ENCODE assay signal across 17 cellular contexts in the genomic region with DNA sequence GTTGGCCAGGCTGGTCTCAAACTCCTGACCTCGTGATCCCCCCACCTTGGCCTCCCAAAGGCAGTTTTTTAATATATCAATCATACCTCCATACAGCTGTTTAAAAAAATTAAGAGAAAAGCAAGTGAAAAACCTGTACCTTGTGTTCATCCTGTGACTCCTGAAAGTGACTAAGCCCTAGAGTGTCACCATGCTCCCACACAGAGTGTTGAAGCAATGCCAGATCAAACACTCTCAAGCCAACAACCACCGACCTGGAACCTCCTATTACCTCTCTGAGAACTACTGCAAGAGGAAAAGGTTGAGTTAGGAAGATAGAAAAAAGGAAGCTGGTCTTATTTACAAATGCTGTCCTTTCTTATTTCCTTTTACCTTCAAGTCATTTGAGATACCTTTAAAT.
A peak's percentile ranks its signal among the peaks of the same experiment; 100 is the strongest.
DNase-seq lines count a peak whose midpoint lies in the region; ATAC-seq and TF ChIP-seq lines count a peak whose summit lies in the region.
"Had no signal": no experiment of that assay in that cellular context is flagged by ENCODE, and none has a peak within 500 bp of the region (broad histone marks: within the 10 kb centered on the region; RNA-seq: fewer than 3 reads in every experiment).

No MANE protein-coding gene starts in this region.

- no peak for TF ChIP-seq EP300 in stomach (IDR thresholded peaks at IDR 0.05)

- H3K4me1 ChIP-seq in stomach: no peaks in the 10 kb centered on the region
- H3K4me1 ChIP-seq: ascending aorta, BLaER1, gastroesophageal sphincter had no signal

- ATAC-seq in HG03565 (IDR thresholded peaks at IDR 0.05; ENCODE audit: unreplicated experiment): no peak
- ATAC-seq in HG02642 (IDR thresholded peaks at IDR 0.05; ENCODE audit: poor library complexity, unreplicated experiment): no peak
- ATAC-seq in HG03520 (IDR thresholded peaks at IDR 0.05; ENCODE audit: unreplicated experiment): no peak
- ATAC-seq: gastroesophageal sphincter had no signal

- H3K4me3 ChIP-seq in stomach: no peak overlapping the region
- H3K4me3 ChIP-seq: ascending aorta, BLaER1, gastroesophageal sphincter had no signal

- TF ChIP-seq CTCF in stomach (IDR thresholded peaks at IDR 0.05): no peak

- no peak overlapping the region for H3K27ac ChIP-seq in stomach
- H3K27ac ChIP-seq: ascending aorta, BLaER1, gastroesophageal sphincter had no signal

- H3K36me3 ChIP-seq in stomach: no peaks in the 10 kb centered on the region
- H3K36me3 ChIP-seq: ascending aorta, BLaER1, gastroesophageal sphincter had no signal

- 46 to 57% (median 48%) methylated on average over 2 of the region's 2 CpGs for WGBS in stomach, 5 donors

- DNase-seq in Daoy (ENCODE audit: low read depth) (peak; percentile 51), NCI-H1092 (lab: John Stamatoyannopoulos, UW) (peak; percentile 32), cerebellum (ENCODE audit: low spot score) (peak; percentile 7), stomach (peak; percentile 67), MV-4-11 (lab: John Stamatoyannopoulos, UW) (no peak)
- DNase-seq: activated CD4-positive, CD25-positive, alpha-beta regulatory T cell treated with anti-CD3 and anti-CD28 coated beads, Interleukin-2, amount 50 U/mL, for 72 hours; activated naive CD4-positive, alpha-beta T cell treated with Interleukin-2 at 50 U/mL for 16 hours; cortex of kidney; NCI-H187; nephron progenitor cell; SIG-M5 had no signal

- TF ChIP-seq POLR2A in stomach (IDR thresholded peaks at IDR 0.05): no peak

- H3K9me3 ChIP-seq in stomach: no peaks in the 10 kb centered on the region
- H3K9me3 ChIP-seq: ascending aorta, BLaER1, gastroesophageal sphincter had no signal

- intact Hi-C loops in stomach (cut with DNase I; ENCODE audit: low total_unique reads): no loop called here

- H3K27me3 ChIP-seq in stomach: no peaks in the 10 kb centered on the region
- H3K27me3 ChIP-seq: ascending aorta, BLaER1, gastroesophageal sphincter had no signal
